Comparison of ENCODE assay signal across 8 cellular contexts in genomic region chr14:32078794-32079663, GRCh38. TPM values are rescaled to one million over a fixed set of nuclear protein-coding genes. Genes with fewer than 3 reads are reported as not detected.
DNase-seq lines count a peak whose midpoint lies in the region; ATAC-seq and TF ChIP-seq lines count a peak whose summit lies in the region.

No MANE protein-coding gene starts in this region.

- in situ Hi-C loops in HAP-1 (cut with MboI; ENCODE audit: low sequenced_read_pairs): no loop called here

- H4K8ac ChIP-seq in trophoblast cell (ENCODE audit: low read depth, low read length): no peak overlapping the region

- H3K9me3 ChIP-seq in HAP-1: no peaks in the 10 kb centered on the region
- H3K9me3 ChIP-seq in SK-N-MC (ENCODE audit: low read depth, low read length): no peaks in the 10 kb centered on the region
- H3K9me3 ChIP-seq in trophoblast cell (ENCODE audit: insufficient read depth, low read depth, low read length): no peaks in the 10 kb centered on the region

- no peak overlapping the region for H3K27ac ChIP-seq in SK-N-MC
- no peak overlapping the region for H3K27ac ChIP-seq in trophoblast cell (ENCODE audit: low read depth, low read length)

- H2BK120ac ChIP-seq in trophoblast cell (ENCODE audit: insufficient read depth, low read length, poor library complexity): no peak overlapping the region

- H2AFZ ChIP-seq in trophoblast cell (ENCODE audit: insufficient read depth, low read length, poor library complexity): no peak overlapping the region

- no CpG with 5 or more reads among the region's 12 CpGs for WGBS in trophoblast cell (ENCODE audit: extremely low coverage, insufficient coverage, insufficient read length)

- H4K91ac ChIP-seq in trophoblast cell (ENCODE audit: low read depth, low read length): no peak overlapping the region

- H3K36me3 ChIP-seq in HAP-1 (replicated peaks): 0 out of 2 replicates have a peak, but pooled peaks cover 4% of the 10 kb centered on the region
- no peaks in the 10 kb centered on the region for H3K36me3 ChIP-seq in SK-N-MC (ENCODE audit: insufficient read depth, low read length)
- no peaks in the 10 kb centered on the region for H3K36me3 ChIP-seq in trophoblast cell (ENCODE audit: control insufficient read depth in 1 of 2, insufficient read depth in 2 of 2, low read length in 2 of 2)

- H2BK12ac ChIP-seq in trophoblast cell (ENCODE audit: low read length): no peak overlapping the region

- H3K4me2 ChIP-seq in trophoblast cell (ENCODE audit: low read length): peak overlapping the region; percentile 60

- H3K14ac ChIP-seq in trophoblast cell (ENCODE audit: low read length): no peak overlapping the region

- no peak overlapping the region for H3K4ac ChIP-seq in trophoblast cell (ENCODE audit: low read depth, low read length)

- peaks cover 16% of the 10 kb centered on the region for H3K4me1 ChIP-seq in HAP-1
- peaks cover 3% of the 10 kb centered on the region in 2 experiments for H3K4me1 ChIP-seq in trophoblast cell (ENCODE audit: control insufficient read depth in 1 of 2, insufficient read depth in 2 of 2, low read length in 2 of 2)

- no peak overlapping the region for H2BK5ac ChIP-seq in trophoblast cell (ENCODE audit: low read depth, low read length, poor library complexity)

- no peak overlapping the region for H4K12ac ChIP-seq in trophoblast cell (ENCODE audit: low read depth, low read length)

- H3K9ac ChIP-seq in SK-N-MC (ENCODE audit: insufficient read length) (peak overlapping the region; percentile 76), trophoblast cell (ENCODE audit: low read length) (no peak overlapping the region)

- no peaks in the 10 kb centered on the region for H3K27me3 ChIP-seq in HAP-1 (ENCODE audit: low read depth)
- no peaks in the 10 kb centered on the region for H3K27me3 ChIP-seq in trophoblast cell (ENCODE audit: insufficient read depth, low read length)

- TF ChIP-seq CTCF in epithelial cell of esophagus (IDR thresholded peaks at IDR 0.05; ENCODE audit: insufficient read depth, low read depth, low read length, missing control alignments): no peak

- no peak for ATAC-seq in GM21786 (IDR thresholded peaks at IDR 0.05; ENCODE audit: unreplicated experiment)
- ATAC-seq in HG03565 (IDR thresholded peaks at IDR 0.05; ENCODE audit: unreplicated experiment): no peak

- peaks cover 17% of the 10 kb centered on the region for H3K79me1 ChIP-seq in trophoblast cell (ENCODE audit: low read length)

- H3K23ac ChIP-seq in trophoblast cell (ENCODE audit: low read length): no peak overlapping the region

- peak overlapping the region; percentile 77 for H3K4me3 ChIP-seq in HAP-1
- H3K4me3 ChIP-seq in SK-N-MC: peak overlapping the region; percentile 89
- peak overlapping the region; percentile 86 for H3K4me3 ChIP-seq in epithelial cell of esophagus (ENCODE audit: low read length)
- H3K4me3 ChIP-seq in trophoblast cell (ENCODE audit: low read depth, low read length): no peak overlapping the region

- H3K79me2 ChIP-seq in trophoblast cell (ENCODE audit: control insufficient read depth, insufficient read depth, low read length, poor library complexity): peaks cover 19% of the 10 kb centered on the region

- no peak overlapping the region for H3K18ac ChIP-seq in trophoblast cell (ENCODE audit: low read length)

- DNase-seq in HAP-1 (ENCODE audit: low spot score in 2 of 2) (no peak), SK-N-MC (ENCODE audit: low read depth, low spot score) (no peak), epithelial cell of esophagus (ENCODE audit: low read depth) (peak; percentile 79), trophoblast cell (peak; percentile 58 to 93), middle frontal gyrus (ENCODE audit: extremely low spot score, low spot score) (no peak), pons (ENCODE audit: low spot score) (no peak)

- H2AK5ac ChIP-seq in trophoblast cell (ENCODE audit: low read length): no peak overlapping the region

RNA-seq across cellular contexts. Expression of gene ARHGAP5, which starts 1.9 kb away (rescaled TPM):
- polyA plus RNA-seq in trophoblast cell (2013): 40.8 and 43.6 TPM in 2 replicates

Comparison
In these comparisons a context has a peak if more than half of its experiments do, and no peak if none do; other contexts are left out.
1. DNase-seq: peak in epithelial cell of esophagus (single experiment) and trophoblast cell (2 of 2); none in HAP-1 (0 of 2), SK-N-MC (single experiment), middle frontal gyrus (single experiment) and pons (single experiment).